ENCODE assay signal across 1 cellular context in the genomic region with DNA sequence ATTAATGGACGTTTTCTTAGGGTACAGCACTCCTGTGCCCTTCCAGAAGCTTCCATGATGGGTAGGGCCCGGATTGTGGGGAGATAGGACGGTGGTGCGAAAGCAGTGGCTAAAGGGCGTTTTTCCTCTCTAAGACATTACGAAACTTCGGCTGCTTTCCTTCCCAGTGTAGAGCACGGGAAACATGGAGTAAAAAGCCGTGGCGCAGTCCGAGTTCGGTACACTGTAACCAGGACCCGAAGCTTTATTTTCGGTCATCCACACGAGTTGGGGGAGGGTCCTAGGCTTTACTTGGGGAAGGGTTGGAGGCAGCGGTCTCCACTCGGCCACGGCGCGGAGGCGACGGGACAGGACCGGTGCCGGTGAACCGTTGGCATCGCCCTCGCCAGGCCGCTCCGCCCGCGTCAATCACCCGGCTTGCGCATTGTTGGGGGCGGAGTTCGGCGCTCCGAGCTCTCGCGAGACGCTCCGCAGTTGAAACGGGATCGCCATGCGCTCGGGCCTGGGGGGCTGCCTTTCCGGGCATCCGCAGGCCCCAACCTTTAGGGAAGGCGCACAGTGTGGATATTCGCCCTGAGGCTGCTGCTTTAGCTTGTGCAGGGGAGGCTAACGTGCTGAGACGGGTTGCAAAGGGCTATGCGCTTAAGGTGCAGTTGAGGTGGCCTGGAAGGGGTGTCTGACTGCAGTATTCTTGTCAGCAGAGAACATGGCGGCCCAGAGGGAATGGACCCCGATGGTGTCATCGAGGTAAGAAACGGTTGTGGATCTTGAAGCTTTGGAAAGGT.
TF ChIP-seq lines count a peak whose summit lies in the region.

No MANE protein-coding gene starts in this region.

TF ChIP-seq in WTC11, 78 proteins besides CTCF, POLR2A, EP300 and RAD21 (continued from another document):
- TF ChIP-seq, protein P1, sequence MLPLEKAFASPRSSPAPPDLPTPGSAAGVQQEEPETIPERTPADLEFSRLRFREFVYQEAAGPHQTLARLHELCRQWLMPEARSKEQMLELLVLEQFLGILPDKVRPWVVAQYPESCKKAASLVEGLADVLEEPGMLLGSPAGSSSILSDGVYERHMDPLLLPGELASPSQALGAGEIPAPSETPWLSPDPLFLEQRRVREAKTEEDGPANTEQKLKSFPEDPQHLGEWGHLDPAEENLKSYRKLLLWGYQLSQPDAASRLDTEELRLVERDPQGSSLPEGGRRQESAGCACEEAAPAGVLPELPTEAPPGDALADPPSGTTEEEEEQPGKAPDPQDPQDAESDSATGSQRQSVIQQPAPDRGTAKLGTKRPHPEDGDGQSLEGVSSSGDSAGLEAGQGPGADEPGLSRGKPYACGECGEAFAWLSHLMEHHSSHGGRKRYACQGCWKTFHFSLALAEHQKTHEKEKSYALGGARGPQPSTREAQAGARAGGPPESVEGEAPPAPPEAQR (CRISPR knock-in tag; IDR thresholded peaks at IDR 0.05) = no peak
- TF ChIP-seq, protein P2, sequence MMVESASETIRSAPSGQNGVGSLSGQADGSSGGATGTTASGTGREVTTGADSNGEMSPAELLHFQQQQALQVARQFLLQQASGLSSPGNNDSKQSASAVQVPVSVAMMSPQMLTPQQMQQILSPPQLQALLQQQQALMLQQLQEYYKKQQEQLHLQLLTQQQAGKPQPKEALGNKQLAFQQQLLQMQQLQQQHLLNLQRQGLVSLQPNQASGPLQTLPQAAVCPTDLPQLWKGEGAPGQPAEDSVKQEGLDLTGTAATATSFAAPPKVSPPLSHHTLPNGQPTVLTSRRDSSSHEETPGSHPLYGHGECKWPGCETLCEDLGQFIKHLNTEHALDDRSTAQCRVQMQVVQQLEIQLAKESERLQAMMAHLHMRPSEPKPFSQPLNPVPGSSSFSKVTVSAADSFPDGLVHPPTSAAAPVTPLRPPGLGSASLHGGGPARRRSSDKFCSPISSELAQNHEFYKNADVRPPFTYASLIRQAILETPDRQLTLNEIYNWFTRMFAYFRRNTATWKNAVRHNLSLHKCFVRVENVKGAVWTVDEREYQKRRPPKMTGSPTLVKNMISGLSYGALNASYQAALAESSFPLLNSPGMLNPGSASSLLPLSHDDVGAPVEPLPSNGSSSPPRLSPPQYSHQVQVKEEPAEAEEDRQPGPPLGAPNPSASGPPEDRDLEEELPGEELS (CRISPR knock-in tag; IDR thresholded peaks at IDR 0.05) = no peak; the same call in 1 of the 2 replicates
- TF ChIP-seq, protein P3, sequence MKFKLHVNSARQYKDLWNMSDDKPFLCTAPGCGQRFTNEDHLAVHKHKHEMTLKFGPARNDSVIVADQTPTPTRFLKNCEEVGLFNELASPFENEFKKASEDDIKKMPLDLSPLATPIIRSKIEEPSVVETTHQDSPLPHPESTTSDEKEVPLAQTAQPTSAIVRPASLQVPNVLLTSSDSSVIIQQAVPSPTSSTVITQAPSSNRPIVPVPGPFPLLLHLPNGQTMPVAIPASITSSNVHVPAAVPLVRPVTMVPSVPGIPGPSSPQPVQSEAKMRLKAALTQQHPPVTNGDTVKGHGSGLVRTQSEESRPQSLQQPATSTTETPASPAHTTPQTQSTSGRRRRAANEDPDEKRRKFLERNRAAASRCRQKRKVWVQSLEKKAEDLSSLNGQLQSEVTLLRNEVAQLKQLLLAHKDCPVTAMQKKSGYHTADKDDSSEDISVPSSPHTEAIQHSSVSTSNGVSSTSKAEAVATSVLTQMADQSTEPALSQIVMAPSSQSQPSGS (CRISPR knock-in tag; IDR thresholded peaks at IDR 0.05; ENCODE audit: borderline replicate concordance, low read depth) = no peak
- peak; percentile 86 for TF ChIP-seq NFATC4 (CRISPR knock-in tag; IDR thresholded peaks at IDR 0.05)
- TF ChIP-seq FOXJ3 (CRISPR knock-in tag; IDR thresholded peaks at IDR 0.05; ENCODE audit: borderline replicate concordance) = no peak
- no peak for TF ChIP-seq RELA (CRISPR knock-in tag; IDR thresholded peaks at IDR 0.05; ENCODE audit: borderline replicate concordance)
- TF ChIP-seq NR3C1 (CRISPR knock-in tag; conservative IDR thresholded peaks at IDR 0.05; ENCODE audit: low read depth) = 0 out of 2 replicates have a peak, but pooled peaks have one; percentile 46
- 0 out of 2 replicates have a peak, but pooled peaks have one; percentile 33 for TF ChIP-seq TP53 (CRISPR knock-in tag; IDR thresholded peaks at IDR 0.05)
- TF ChIP-seq ZBTB21 (CRISPR knock-in tag; IDR thresholded peaks at IDR 0.05; ENCODE audit: borderline replicate concordance) = peak; percentile 66; the same call in 1 of the 2 replicates
- TF ChIP-seq, protein P4, sequence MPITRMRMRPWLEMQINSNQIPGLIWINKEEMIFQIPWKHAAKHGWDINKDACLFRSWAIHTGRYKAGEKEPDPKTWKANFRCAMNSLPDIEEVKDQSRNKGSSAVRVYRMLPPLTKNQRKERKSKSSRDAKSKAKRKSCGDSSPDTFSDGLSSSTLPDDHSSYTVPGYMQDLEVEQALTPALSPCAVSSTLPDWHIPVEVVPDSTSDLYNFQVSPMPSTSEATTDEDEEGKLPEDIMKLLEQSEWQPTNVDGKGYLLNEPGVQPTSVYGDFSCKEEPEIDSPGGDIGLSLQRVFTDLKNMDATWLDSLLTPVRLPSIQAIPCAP (CRISPR knock-in tag; IDR thresholded peaks at IDR 0.05) = peak; percentile 53; the same call in 1 of the 2 replicates
- TF ChIP-seq, protein P5, sequence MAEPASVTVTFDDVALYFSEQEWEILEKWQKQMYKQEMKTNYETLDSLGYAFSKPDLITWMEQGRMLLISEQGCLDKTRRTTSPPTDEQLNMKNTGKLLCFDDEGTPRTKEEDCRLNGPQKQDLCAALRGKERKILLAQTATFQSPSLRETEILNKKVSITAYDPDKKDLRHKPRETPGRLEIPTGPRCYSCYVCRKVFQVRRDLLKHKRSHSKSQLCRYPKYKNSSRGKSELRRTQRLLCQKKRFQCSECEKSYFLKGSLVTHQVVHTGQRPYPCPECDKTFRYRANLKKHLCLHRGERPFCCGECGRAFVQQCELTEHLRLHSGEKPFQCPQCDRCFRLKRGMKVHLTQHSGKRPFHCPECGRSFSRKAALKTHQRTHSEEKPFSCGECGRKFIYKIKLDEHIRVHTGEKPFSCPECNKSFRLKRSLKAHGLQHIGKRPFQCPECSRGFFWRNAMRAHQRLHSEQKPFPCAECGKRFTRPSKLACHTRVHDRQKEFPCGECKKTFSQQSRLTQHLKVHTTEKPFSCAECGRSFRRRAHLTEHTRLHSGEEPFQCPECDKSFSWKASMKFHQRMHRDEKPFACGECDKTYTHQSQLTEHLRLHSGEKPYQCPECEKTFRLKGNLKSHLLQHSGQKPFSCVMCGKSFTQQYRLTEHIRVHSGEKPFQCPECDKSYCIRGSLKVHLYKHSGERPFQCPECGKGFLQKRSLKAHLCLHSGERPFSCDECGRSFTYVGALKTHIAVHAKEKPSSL (CRISPR knock-in tag; conservative IDR thresholded peaks at IDR 0.05) = 0 out of 2 replicates have a peak, but pooled peaks have one; percentile 64
- no peak for TF ChIP-seq CREB1 (CRISPR knock-in tag; IDR thresholded peaks at IDR 0.05)
- TF ChIP-seq NFYB (CRISPR knock-in tag; conservative IDR thresholded peaks at IDR 0.05; ENCODE audit: low read depth) = no peak
- TF ChIP-seq, protein P6, sequence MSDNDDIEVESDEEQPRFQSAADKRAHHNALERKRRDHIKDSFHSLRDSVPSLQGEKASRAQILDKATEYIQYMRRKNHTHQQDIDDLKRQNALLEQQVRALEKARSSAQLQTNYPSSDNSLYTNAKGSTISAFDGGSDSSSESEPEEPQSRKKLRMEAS (CRISPR knock-in tag; IDR thresholded peaks at IDR 0.05) = peak; percentile 78
- TF ChIP-seq JAZF1 (CRISPR knock-in tag; IDR thresholded peaks at IDR 0.05) = no peak
- peak; percentile 82; the same call in 1 of the 2 replicates for TF ChIP-seq OVOL2 (CRISPR knock-in tag; IDR thresholded peaks at IDR 0.05; ENCODE audit: borderline replicate concordance)
- TF ChIP-seq, protein P7, sequence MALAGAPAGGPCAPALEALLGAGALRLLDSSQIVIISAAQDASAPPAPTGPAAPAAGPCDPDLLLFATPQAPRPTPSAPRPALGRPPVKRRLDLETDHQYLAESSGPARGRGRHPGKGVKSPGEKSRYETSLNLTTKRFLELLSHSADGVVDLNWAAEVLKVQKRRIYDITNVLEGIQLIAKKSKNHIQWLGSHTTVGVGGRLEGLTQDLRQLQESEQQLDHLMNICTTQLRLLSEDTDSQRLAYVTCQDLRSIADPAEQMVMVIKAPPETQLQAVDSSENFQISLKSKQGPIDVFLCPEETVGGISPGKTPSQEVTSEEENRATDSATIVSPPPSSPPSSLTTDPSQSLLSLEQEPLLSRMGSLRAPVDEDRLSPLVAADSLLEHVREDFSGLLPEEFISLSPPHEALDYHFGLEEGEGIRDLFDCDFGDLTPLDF (CRISPR knock-in tag; IDR thresholded peaks at IDR 0.05) = no peak
- TF ChIP-seq FOXP1 (CRISPR knock-in tag; IDR thresholded peaks at IDR 0.05; ENCODE audit: borderline replicate concordance) = 0 out of 2 replicates have a peak, but pooled peaks have one; percentile 80
- TF ChIP-seq TCF7 (CRISPR knock-in tag; IDR thresholded peaks at IDR 0.05; ENCODE audit: low read depth) = no peak
- peak; percentile 71 for TF ChIP-seq SMAD3 (CRISPR knock-in tag; IDR thresholded peaks at IDR 0.05; ENCODE audit: borderline replicate concordance)
- TF ChIP-seq NFE2L1 (CRISPR knock-in tag; IDR thresholded peaks at IDR 0.05) = no peak
- no peak for TF ChIP-seq ZNF263 (CRISPR knock-in tag; IDR thresholded peaks at IDR 0.05; ENCODE audit: low read depth)
- TF ChIP-seq, protein P8, sequence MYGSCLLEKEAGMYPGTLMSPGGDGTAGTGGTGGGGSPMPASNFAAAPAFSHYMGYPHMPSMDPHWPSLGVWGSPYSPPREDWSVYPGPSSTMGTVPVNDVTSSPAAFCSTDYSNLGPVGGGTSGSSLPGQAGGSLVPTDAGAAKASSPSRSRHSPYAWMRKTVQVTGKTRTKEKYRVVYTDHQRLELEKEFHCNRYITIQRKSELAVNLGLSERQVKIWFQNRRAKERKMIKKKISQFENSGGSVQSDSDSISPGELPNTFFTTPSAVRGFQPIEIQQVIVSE (CRISPR knock-in tag; IDR thresholded peaks at IDR 0.05; ENCODE audit: borderline replicate concordance) = no peak
- TF ChIP-seq EMX1 (CRISPR knock-in tag; IDR thresholded peaks at IDR 0.05) = peak; percentile 92
- peak; percentile 18; the same call in 1 of the 2 replicates for TF ChIP-seq PRRX2 (CRISPR knock-in tag; IDR thresholded peaks at IDR 0.05)
- TF ChIP-seq CREM (CRISPR knock-in tag; IDR thresholded peaks at IDR 0.05) = no peak
- no peak for TF ChIP-seq NR1H2 (CRISPR knock-in tag; IDR thresholded peaks at IDR 0.05)
- TF ChIP-seq, protein P9, sequence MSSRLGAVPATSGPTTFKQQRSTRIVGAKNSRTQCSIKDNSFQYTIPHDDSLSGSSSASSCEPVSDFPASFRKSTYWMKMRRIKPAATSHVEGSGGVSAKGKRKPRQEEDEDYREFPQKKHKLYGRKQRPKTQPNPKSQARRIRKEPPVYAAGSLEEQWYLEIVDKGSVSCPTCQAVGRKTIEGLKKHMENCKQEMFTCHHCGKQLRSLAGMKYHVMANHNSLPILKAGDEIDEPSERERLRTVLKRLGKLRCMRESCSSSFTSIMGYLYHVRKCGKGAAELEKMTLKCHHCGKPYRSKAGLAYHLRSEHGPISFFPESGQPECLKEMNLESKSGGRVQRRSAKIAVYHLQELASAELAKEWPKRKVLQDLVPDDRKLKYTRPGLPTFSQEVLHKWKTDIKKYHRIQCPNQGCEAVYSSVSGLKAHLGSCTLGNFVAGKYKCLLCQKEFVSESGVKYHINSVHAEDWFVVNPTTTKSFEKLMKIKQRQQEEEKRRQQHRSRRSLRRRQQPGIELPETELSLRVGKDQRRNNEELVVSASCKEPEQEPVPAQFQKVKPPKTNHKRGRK (CRISPR knock-in tag; IDR thresholded peaks at IDR 0.05; ENCODE audit: borderline replicate concordance) = 0 out of 2 replicates have a peak, but pooled peaks have one; percentile 7
- 0 out of 2 replicates have a peak, but pooled peaks have one; percentile 34 for TF ChIP-seq MYBL2 (CRISPR knock-in tag; IDR thresholded peaks at IDR 0.05)
- peak; percentile 80; the same call in 1 of the 2 replicates for TF ChIP-seq JUN (CRISPR knock-in tag; IDR thresholded peaks at IDR 0.05)
- TF ChIP-seq, protein P10, sequence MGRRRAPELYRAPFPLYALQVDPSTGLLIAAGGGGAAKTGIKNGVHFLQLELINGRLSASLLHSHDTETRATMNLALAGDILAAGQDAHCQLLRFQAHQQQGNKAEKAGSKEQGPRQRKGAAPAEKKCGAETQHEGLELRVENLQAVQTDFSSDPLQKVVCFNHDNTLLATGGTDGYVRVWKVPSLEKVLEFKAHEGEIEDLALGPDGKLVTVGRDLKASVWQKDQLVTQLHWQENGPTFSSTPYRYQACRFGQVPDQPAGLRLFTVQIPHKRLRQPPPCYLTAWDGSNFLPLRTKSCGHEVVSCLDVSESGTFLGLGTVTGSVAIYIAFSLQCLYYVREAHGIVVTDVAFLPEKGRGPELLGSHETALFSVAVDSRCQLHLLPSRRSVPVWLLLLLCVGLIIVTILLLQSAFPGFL (CRISPR knock-in tag; IDR thresholded peaks at IDR 0.05; ENCODE audit: borderline replicate concordance) = no peak; the same call in 1 of the 2 replicates
- TF ChIP-seq, protein P11, sequence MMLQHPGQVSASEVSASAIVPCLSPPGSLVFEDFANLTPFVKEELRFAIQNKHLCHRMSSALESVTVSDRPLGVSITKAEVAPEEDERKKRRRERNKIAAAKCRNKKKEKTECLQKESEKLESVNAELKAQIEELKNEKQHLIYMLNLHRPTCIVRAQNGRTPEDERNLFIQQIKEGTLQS (CRISPR knock-in tag; conservative IDR thresholded peaks at IDR 0.05) = no peak
- peak; percentile 74; the same call in 1 of the 2 replicates for TF ChIP-seq FOXK1 (CRISPR knock-in tag; IDR thresholded peaks at IDR 0.05)
- TF ChIP-seq, protein P12, sequence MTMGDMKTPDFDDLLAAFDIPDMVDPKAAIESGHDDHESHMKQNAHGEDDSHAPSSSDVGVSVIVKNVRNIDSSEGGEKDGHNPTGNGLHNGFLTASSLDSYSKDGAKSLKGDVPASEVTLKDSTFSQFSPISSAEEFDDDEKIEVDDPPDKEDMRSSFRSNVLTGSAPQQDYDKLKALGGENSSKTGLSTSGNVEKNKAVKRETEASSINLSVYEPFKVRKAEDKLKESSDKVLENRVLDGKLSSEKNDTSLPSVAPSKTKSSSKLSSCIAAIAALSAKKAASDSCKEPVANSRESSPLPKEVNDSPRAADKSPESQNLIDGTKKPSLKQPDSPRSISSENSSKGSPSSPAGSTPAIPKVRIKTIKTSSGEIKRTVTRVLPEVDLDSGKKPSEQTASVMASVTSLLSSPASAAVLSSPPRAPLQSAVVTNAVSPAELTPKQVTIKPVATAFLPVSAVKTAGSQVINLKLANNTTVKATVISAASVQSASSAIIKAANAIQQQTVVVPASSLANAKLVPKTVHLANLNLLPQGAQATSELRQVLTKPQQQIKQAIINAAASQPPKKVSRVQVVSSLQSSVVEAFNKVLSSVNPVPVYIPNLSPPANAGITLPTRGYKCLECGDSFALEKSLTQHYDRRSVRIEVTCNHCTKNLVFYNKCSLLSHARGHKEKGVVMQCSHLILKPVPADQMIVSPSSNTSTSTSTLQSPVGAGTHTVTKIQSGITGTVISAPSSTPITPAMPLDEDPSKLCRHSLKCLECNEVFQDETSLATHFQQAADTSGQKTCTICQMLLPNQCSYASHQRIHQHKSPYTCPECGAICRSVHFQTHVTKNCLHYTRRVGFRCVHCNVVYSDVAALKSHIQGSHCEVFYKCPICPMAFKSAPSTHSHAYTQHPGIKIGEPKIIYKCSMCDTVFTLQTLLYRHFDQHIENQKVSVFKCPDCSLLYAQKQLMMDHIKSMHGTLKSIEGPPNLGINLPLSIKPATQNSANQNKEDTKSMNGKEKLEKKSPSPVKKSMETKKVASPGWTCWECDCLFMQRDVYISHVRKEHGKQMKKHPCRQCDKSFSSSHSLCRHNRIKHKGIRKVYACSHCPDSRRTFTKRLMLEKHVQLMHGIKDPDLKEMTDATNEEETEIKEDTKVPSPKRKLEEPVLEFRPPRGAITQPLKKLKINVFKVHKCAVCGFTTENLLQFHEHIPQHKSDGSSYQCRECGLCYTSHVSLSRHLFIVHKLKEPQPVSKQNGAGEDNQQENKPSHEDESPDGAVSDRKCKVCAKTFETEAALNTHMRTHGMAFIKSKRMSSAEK (CRISPR knock-in tag; IDR thresholded peaks at IDR 0.05; ENCODE audit: borderline replicate concordance) = peak; percentile 7; the same call in 1 of the 2 replicates
- TF ChIP-seq ZNF396 (CRISPR knock-in tag; IDR thresholded peaks at IDR 0.05; ENCODE audit: borderline replicate concordance) = no peak
